Comparison of ENCODE assay signal across 10 cellular contexts in genomic region chr11:62737196-62737595, GRCh38. TPM values are rescaled to one million over a fixed set of nuclear protein-coding genes. Genes with fewer than 3 reads are reported as not detected.
"Had no signal": no experiment of that assay in that cellular context is flagged by ENCODE, and none has a peak within 500 bp of the region (broad histone marks: within the 10 kb centered on the region; RNA-seq: fewer than 3 reads in every experiment).

No MANE protein-coding gene starts in this region.

- H3K4me3 Mint-ChIP-seq: HFFc6, IgD-negative memory B cell had no signal

- H3K4me1 ChIP-seq: HAP-1 had no signal

- ATAC-seq: HCT116, HepG2 had no signal

- H3K36me3 Mint-ChIP-seq: IgD-negative memory B cell had no signal

- H3K27ac Mint-ChIP-seq: HFFc6, IgD-negative memory B cell had no signal

- H3K4me3 ChIP-seq: HAP-1 had no signal

- H3K27me3 Mint-ChIP-seq: IgD-negative memory B cell had no signal

- DNase-seq: GOT3, H7, HFFc6, KBM-7 had no signal

- H3K27ac ChIP-seq: HL-60 had no signal

- H3K9me3 ChIP-seq: HAP-1 had no signal

- H3K9me3 Mint-ChIP-seq: HFFc6, IgD-negative memory B cell had no signal

RNA-seq across cellular contexts. Expression of gene GNG3, which starts 29.7 kb away (rescaled TPM):
- total RNA-seq: HepG2, HFFc6, HT1080 had no signal
- polyA plus RNA-seq: HepG2 had no signal
